Comparison of ENCODE assay signal across 24 cellular contexts in genomic region chr5:102933300-102933699, GRCh38.
"Had no signal": no experiment of that assay in that cellular context is flagged by ENCODE, and none has a peak within 500 bp of the region (broad histone marks: within the 10 kb centered on the region; RNA-seq: fewer than 3 reads in every experiment).

No MANE protein-coding gene starts in this region.

- H3K4me3 Mint-ChIP-seq: immature natural killer cell; mesothelial cell of epicardium; naive thymus-derived CD4-positive, alpha-beta T cell; stimulated activated effector memory CD8-positive, alpha-beta T cell treated with anti-CD3 and anti-CD28 coated beads, Interleukin-12 subunit alpha, Interleukin-12 subunit beta, amount 100 ng/mL, for 72 hours; stimulated activated naive CD8-positive, alpha-beta T cell treated with anti-CD3 and anti-CD28 coated beads, Interleukin-15, amount 100 ng/mL, for 72 hours had no signal

- H3K4me3 ChIP-seq: lung, ovary, right atrium auricular region, skin epidermis, spleen, tibial nerve, upper lobe of left lung, vagina had no signal

- H3K9me3 ChIP-seq: ovary, right atrium auricular region, spleen, tibial nerve, upper lobe of left lung, vagina had no signal

- H3K36me3 ChIP-seq: ovary, vagina had no signal

- H3K4me1 Mint-ChIP-seq: mesothelial cell of epicardium; stimulated activated naive CD8-positive, alpha-beta T cell treated with anti-CD3 and anti-CD28 coated beads, Interleukin-15, amount 100 ng/mL, for 72 hours had no signal

- H3K9me3 Mint-ChIP-seq: immature natural killer cell; mesothelial cell of epicardium; naive thymus-derived CD4-positive, alpha-beta T cell; natural killer cell treated with Interleukin-12 subunit alpha and Interleukin-12 subunit beta and Interleukin-15 and Interleukin-18, amount 100 ng/mL, for 72 hours; stimulated activated effector memory CD8-positive, alpha-beta T cell treated with anti-CD3 and anti-CD28 coated beads, Interleukin-12 subunit alpha, Interleukin-12 subunit beta, amount 100 ng/mL, for 72 hours; stimulated activated naive CD8-positive, alpha-beta T cell treated with anti-CD3 and anti-CD28 coated beads, Interleukin-15, amount 100 ng/mL, for 72 hours had no signal

- FAIRE-seq: islet of Langerhans, kidney had no signal

- H3K27ac ChIP-seq: ovary, right atrium auricular region, skin epidermis, spleen, tibial nerve, upper lobe of left lung, vagina had no signal

- H3K4me1 ChIP-seq: spleen, upper lobe of left lung, vagina had no signal

- H3K27me3 Mint-ChIP-seq: naive thymus-derived CD4-positive, alpha-beta T cell; natural killer cell treated with Interleukin-12 subunit alpha and Interleukin-12 subunit beta and Interleukin-15 and Interleukin-18, amount 100 ng/mL, for 72 hours; progenitor cell of endocrine pancreas; stimulated activated naive CD8-positive, alpha-beta T cell treated with anti-CD3 and anti-CD28 coated beads, Interleukin-15, amount 100 ng/mL, for 72 hours had no signal

- H3K27ac Mint-ChIP-seq: immature natural killer cell; mesothelial cell of epicardium; naive thymus-derived CD4-positive, alpha-beta T cell; progenitor cell of endocrine pancreas; stimulated activated effector memory CD8-positive, alpha-beta T cell treated with anti-CD3 and anti-CD28 coated beads, Interleukin-12 subunit alpha, Interleukin-12 subunit beta, amount 100 ng/mL, for 72 hours; stimulated activated naive CD8-positive, alpha-beta T cell treated with anti-CD3 and anti-CD28 coated beads, Interleukin-15, amount 100 ng/mL, for 72 hours had no signal

- H3K27me3 ChIP-seq: ovary, right atrium auricular region, spleen, tibial nerve, upper lobe of left lung, vagina had no signal

- ATAC-seq: left lobe of liver; naive thymus-derived CD4-positive, alpha-beta T cell; natural killer cell treated with Interleukin-12 subunit alpha and Interleukin-12 subunit beta and Interleukin-15 and Interleukin-18, amount 100 ng/mL, for 72 hours; sciatic nerve; stimulated activated effector memory CD8-positive, alpha-beta T cell treated with anti-CD3 and anti-CD28 coated beads, Interleukin-12 subunit alpha, Interleukin-12 subunit beta, amount 100 ng/mL, for 72 hours; stimulated activated naive CD8-positive, alpha-beta T cell treated with anti-CD3 and anti-CD28 coated beads, Interleukin-15, amount 100 ng/mL, for 72 hours had no signal

- DNase-seq: hippocampal formation; immature natural killer cell; kidney; mesendoderm; naive thymus-derived CD4-positive, alpha-beta T cell; ovary; spleen; stimulated activated CD4-positive, alpha-beta T cell treated with anti-CD3 and anti-CD28 coated beads, Interleukin-4, amount 100 ng/mL, for 24 hours; stimulated activated naive CD4-positive, alpha-beta T cell; stimulated activated naive CD8-positive, alpha-beta T cell treated with anti-CD3 and anti-CD28 coated beads, Interleukin-15, amount 100 ng/mL, for 72 hours; substantia nigra; upper lobe of left lung had no signal
